Comparison of ENCODE assay signal across 13 cellular contexts in genomic region chr1:30817548-30817947, GRCh38.
"Had no signal": no experiment of that assay in that cellular context is flagged by ENCODE, and none has a peak within 500 bp of the region (broad histone marks: within the 10 kb centered on the region; RNA-seq: fewer than 3 reads in every experiment).

No MANE protein-coding gene starts in this region.

- H3K9me3 ChIP-seq: breast epithelium, SK-N-SH had no signal

- H3K36me3 ChIP-seq: breast epithelium had no signal

- H3K27me3 ChIP-seq: breast epithelium had no signal

- ATAC-seq: left ventricle myocardium superior; natural killer cell treated with Interleukin-12 subunit alpha and Interleukin-12 subunit beta and Interleukin-15 and Interleukin-18, amount 100 ng/mL, for 72 hours; T-cell had no signal

- DNase-seq: activated CD4-positive, alpha-beta T cell treated with anti-CD3 and anti-CD28 coated beads, Interleukin-2, amount 10 ng/mL, durations not matched to agents 7 days and 5 days; activated naive CD4-positive, alpha-beta T cell treated with Interleukin-2 at 50 U/mL for 16 hours; aorta; erythroblast; hippocampal formation; kidney; left ventricle myocardium superior; SK-N-SH; stimulated activated CD4-positive, alpha-beta T cell treated with anti-CD3 and anti-CD28 coated beads, Interleukin-1b, Interleukin-23, amount 100 ng/mL, for 48 hours; T-cell; T-helper 9 cell had no signal

- H3K9ac ChIP-seq: SK-N-SH had no signal

- H3K4me3 ChIP-seq: breast epithelium had no signal
